ENCODE assay signal across 1 cellular context in genomic region chr5:14202462-14202861, GRCh38.
A peak's percentile ranks its signal among the peaks of the same experiment; 100 is the strongest.
TF ChIP-seq lines count a peak whose summit lies in the region.

No MANE protein-coding gene starts in this region.

TF ChIP-seq in HEK293, 187 proteins besides CTCF, POLR2A, EP300 and RAD21 (continued from another document):
- TF ChIP-seq ZNF518A (tag by site-specific recombination; conservative IDR thresholded peaks at IDR 0.05; ENCODE audit: low read depth) (no peak; the same call in 1 of the 2 replicates), ZNF23 (tag by site-specific recombination; IDR thresholded peaks at IDR 0.05; ENCODE audit: borderline replicate concordance) (no peak), ZNF133 (tag by site-specific recombination; IDR thresholded peaks at IDR 0.05) (no peak), ZNF843 (tag by site-specific recombination; IDR thresholded peaks at IDR 0.05) (peak; percentile 41; the same call in 1 of the 2 replicates), YY1 (tag by site-specific recombination; IDR thresholded peaks at IDR 0.05) (0 out of 2 replicates have a peak, but pooled peaks have one; percentile 6), ZNF621 (tag by site-specific recombination; IDR thresholded peaks at IDR 0.05) (no peak), ZNF248 (tag by site-specific recombination; IDR thresholded peaks at IDR 0.05) (no peak), ZNF624 (tag by site-specific recombination; IDR thresholded peaks at IDR 0.05) (no peak), ZNF544 (tag by site-specific recombination; IDR thresholded peaks at IDR 0.05) (no peak), ZNF174 (tag by site-specific recombination; IDR thresholded peaks at IDR 0.05) (no peak)
